8 cellular contexts compared by ENCODE assay signal in the genomic region with DNA sequence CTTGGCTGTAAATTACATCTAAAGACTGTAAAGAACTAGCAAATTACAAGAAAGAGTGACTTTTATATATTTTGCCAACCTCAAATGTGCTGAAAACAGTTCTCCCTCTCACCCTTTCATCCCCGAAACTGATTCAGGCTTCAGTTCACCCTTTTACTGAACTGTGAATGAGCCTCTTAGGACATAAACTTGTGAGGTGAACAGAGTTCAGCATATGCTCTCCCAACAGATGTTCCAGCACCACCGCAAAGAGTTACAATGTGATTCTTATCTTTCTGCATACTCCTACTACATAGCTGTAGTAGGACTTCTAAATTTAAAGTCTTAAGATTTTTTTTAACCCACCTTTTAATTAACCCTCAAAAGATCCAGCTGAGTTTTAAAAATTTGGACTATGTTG. TPM values are rescaled to one million over a fixed set of nuclear protein-coding genes. Genes with fewer than 3 reads are reported as not detected.
DNase-seq lines count a peak whose midpoint lies in the region; ATAC-seq and TF ChIP-seq lines count a peak whose summit lies in the region.

No MANE protein-coding gene starts in this region.

- H3K9ac ChIP-seq in SK-N-MC (ENCODE audit: insufficient read length) (no peak overlapping the region), skeletal muscle satellite cell (ENCODE audit: low read depth, low read length) (no peak overlapping the region)

- ATAC-seq in HG02571 (IDR thresholded peaks at IDR 0.05; ENCODE audit: unreplicated experiment) (no peak), GM21737 (IDR thresholded peaks at IDR 0.05; ENCODE audit: unreplicated experiment) (no peak), sciatic nerve (no peak)

- H3K36me3 ChIP-seq in SK-N-MC (ENCODE audit: insufficient read depth, low read length) (no peaks in the 10 kb centered on the region), skeletal muscle satellite cell (ENCODE audit: insufficient read depth, low read length) (no peaks in the 10 kb centered on the region)

- H3K27me3 ChIP-seq in skeletal muscle satellite cell (ENCODE audit: control insufficient read depth, insufficient read depth, low read length): peaks cover 5% of the 10 kb centered on the region

- H3K4me3 ChIP-seq in SK-N-MC: peak overlapping the region; percentile 85
- H3K4me3 ChIP-seq in fibroblast of pulmonary artery (replicated peaks; ENCODE audit: low read depth, low read length): peak overlapping the region; percentile 80
- peak overlapping the region; percentile 95 for H3K4me3 ChIP-seq in skeletal muscle satellite cell (ENCODE audit: low read length)

- intact Hi-C loops in sciatic nerve (cut with DNase I): no loop called here

- H3K4me2 ChIP-seq in skeletal muscle satellite cell (ENCODE audit: low read length): peak overlapping the region; percentile 97

- no peak for TF ChIP-seq CTCF in fibroblast of pulmonary artery (IDR thresholded peaks at IDR 0.05; ENCODE audit: low read length, missing control alignments)

- peaks cover 10% of the 10 kb centered on the region for H3K4me1 ChIP-seq in skeletal muscle satellite cell (ENCODE audit: control insufficient read depth, insufficient read depth, low read length)

- H3K27ac ChIP-seq in SK-N-MC: no peak overlapping the region

- no peaks in the 10 kb centered on the region for H3K9me3 ChIP-seq in SK-N-MC (ENCODE audit: low read depth, low read length)
- H3K9me3 ChIP-seq in skeletal muscle satellite cell (replicated peaks; ENCODE audit: low read length): no peaks in the 10 kb centered on the region

- DNase-seq in NCI-H2171 treated with DMSO at 0.1 percent for 48 hours (lab: John Stamatoyannopoulos, UW): peak; percentile 39
- no peak for DNase-seq in NCI-H2171 (lab: John Stamatoyannopoulos, UW)
- DNase-seq in SK-N-MC (ENCODE audit: low read depth, low spot score): no peak
- DNase-seq in fibroblast of pulmonary artery (ENCODE audit: low read depth): peak; percentile 11
- DNase-seq in sciatic nerve (ENCODE audit: low spot score): no peak

RNA-seq across cellular contexts. Expression of a gene that starts 1.2 kb away (rescaled TPM):
- 9.2 and 9.6 TPM in 2 replicates for total RNA-seq in skeletal muscle satellite cell (2012; rRNA removed)
- total RNA-seq in sciatic nerve: 35.5 TPM

Comparison
In these comparisons a context has a peak if more than half of its experiments do, and no peak if none do; other contexts are left out.
1. DNase-seq: peak in NCI-H2171 treated with DMSO at 0.1 percent for 48 hours (single experiment) and fibroblast of pulmonary artery (single experiment); none in NCI-H2171 (single experiment), SK-N-MC (single experiment) and sciatic nerve (single experiment).
2. Peak in every context shown above with its lines, with median percentiles within 50 percentile points of each other: H3K4me3 ChIP-seq.